9 cellular contexts compared by ENCODE assay signal in genomic region chr3:6601374-6601773, GRCh38.
"Had no signal": no experiment of that assay in that cellular context is flagged by ENCODE, and none has a peak within 500 bp of the region (broad histone marks: within the 10 kb centered on the region; RNA-seq: fewer than 3 reads in every experiment).

No MANE protein-coding gene starts in this region.

- ATAC-seq: left lobe of liver, sciatic nerve, upper lobe of right lung had no signal

- H3K27me3 ChIP-seq: colonic mucosa, upper lobe of right lung had no signal

- H3K9me3 ChIP-seq: colonic mucosa, thoracic aorta, upper lobe of right lung had no signal

- H3K4me3 ChIP-seq: colonic mucosa, thoracic aorta, upper lobe of right lung had no signal

- H3K4me1 ChIP-seq: colonic mucosa, upper lobe of right lung had no signal

- H3K27ac ChIP-seq: colonic mucosa, thoracic aorta, upper lobe of right lung had no signal

- DNase-seq: activated naive CD4-positive, alpha-beta T cell; activated naive CD8-positive, alpha-beta T cell treated with anti-CD3 and anti-CD28 coated beads, Interleukin-2, amount 10 ng/mL, durations not matched to agents 7 days and 5 days; central memory CD4-positive, alpha-beta T cell; colonic mucosa; midbrain; upper lobe of right lung had no signal

- H3K36me3 ChIP-seq: colonic mucosa, thoracic aorta, upper lobe of right lung had no signal
